ENCODE assay signal across 14 cellular contexts in the genomic region with DNA sequence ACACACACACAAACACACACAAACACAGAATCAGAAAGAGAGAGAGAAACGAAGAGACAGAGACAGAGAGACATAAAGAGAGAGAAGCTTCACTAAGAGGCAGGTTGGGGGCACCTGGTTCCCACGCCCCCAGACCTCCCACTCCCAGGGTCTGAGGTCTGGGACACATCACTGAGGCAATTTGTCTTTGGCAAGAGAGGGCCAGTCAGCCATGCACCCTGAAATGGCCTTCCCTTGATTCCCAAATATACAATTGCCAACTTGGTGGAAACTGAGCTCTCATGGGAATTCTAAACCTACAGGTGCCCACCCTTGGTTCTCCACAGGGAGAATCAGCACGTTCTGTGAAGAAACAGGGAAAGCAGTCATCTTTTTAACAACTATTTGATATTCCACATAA.
"Had no signal": no experiment of that assay in that cellular context is flagged by ENCODE, and none has a peak within 500 bp of the region (broad histone marks: within the 10 kb centered on the region; RNA-seq: fewer than 3 reads in every experiment).

No MANE protein-coding gene starts in this region.

- DNase-seq: activated effector memory CD4-positive, alpha-beta T cell treated with Interleukin-2 at 50 U/mL for 16 hours; activated T-cell treated with anti-CD3 and anti-CD28 coated beads, Interleukin-2, amount 50 U/mL, for 24 hours; midbrain; naive B cell; SJCRH30; stimulated activated CD4-positive, alpha-beta T cell treated with anti-CD3 and anti-CD28 coated beads, Interleukin-15, amount 100 ng/mL, for 24 hours; stimulated activated CD4-positive, alpha-beta T cell treated with anti-CD3 and anti-CD28 coated beads, Interleukin-4, amount 100 ng/mL, for 24 hours; SW 1271; thyroid gland had no signal

- H3K9me3 ChIP-seq: prostate gland, SJCRH30, thyroid gland had no signal

- ATAC-seq: activated CD4-positive, CD25-positive, alpha-beta regulatory T cell treated with anti-CD3 and anti-CD28 coated beads, Interleukin-2, amount 50 U/mL, for 24 hours had no signal

- H3K27ac Mint-ChIP-seq: activated naive CD4-positive, alpha-beta T cell treated with anti-CD3 and anti-CD28 coated beads, Interleukin-2, amount 50 U/mL, for 24 hours; activated T-cell treated with anti-CD3 and anti-CD28 coated beads, Interleukin-2, amount 50 U/mL, for 24 hours; naive B cell; stimulated activated naive CD8-positive, alpha-beta T cell treated with anti-CD3 and anti-CD28 coated beads, Interleukin-15, Interleukin-2, amounts not matched to agents 100 ng/mL and 50 ng/mL, for 24 hours; T-helper 2 cell treated with Interferon-gamma antibody and Interleukin-4, amounts not matched to agents 5 μg/mL and 100 μg/mL, for 36 hours had no signal

- H3K27ac ChIP-seq: SJCRH30, thyroid gland had no signal

- H3K36me3 ChIP-seq: prostate gland, thyroid gland had no signal

- H3K4me1 ChIP-seq: prostate gland had no signal

- H3K36me3 Mint-ChIP-seq: activated naive CD4-positive, alpha-beta T cell treated with anti-CD3 and anti-CD28 coated beads, Interleukin-2, amount 50 U/mL, for 24 hours; naive B cell had no signal

- H3K9me3 Mint-ChIP-seq: activated naive CD4-positive, alpha-beta T cell treated with anti-CD3 and anti-CD28 coated beads, Interleukin-2, amount 50 U/mL, for 24 hours; activated T-cell treated with anti-CD3 and anti-CD28 coated beads, Interleukin-2, amount 50 U/mL, for 24 hours; stimulated activated naive CD8-positive, alpha-beta T cell treated with anti-CD3 and anti-CD28 coated beads, Interleukin-15, Interleukin-2, amounts not matched to agents 100 ng/mL and 50 ng/mL, for 24 hours; T-helper 2 cell treated with Interferon-gamma antibody and Interleukin-4, amounts not matched to agents 5 μg/mL and 100 μg/mL, for 36 hours had no signal

- H3K4me3 Mint-ChIP-seq: activated naive CD4-positive, alpha-beta T cell treated with anti-CD3 and anti-CD28 coated beads, Interleukin-2, amount 50 U/mL, for 24 hours; activated T-cell treated with anti-CD3 and anti-CD28 coated beads, Interleukin-2, amount 50 U/mL, for 24 hours; stimulated activated naive CD8-positive, alpha-beta T cell treated with anti-CD3 and anti-CD28 coated beads, Interleukin-15, Interleukin-2, amounts not matched to agents 100 ng/mL and 50 ng/mL, for 24 hours; T-helper 2 cell treated with Interferon-gamma antibody and Interleukin-4, amounts not matched to agents 5 μg/mL and 100 μg/mL, for 36 hours had no signal

- H3K27me3 ChIP-seq: SJCRH30, thyroid gland had no signal

- H3K4me3 ChIP-seq: prostate gland, SJCRH30, thyroid gland had no signal

- H3K4me1 Mint-ChIP-seq: activated naive CD4-positive, alpha-beta T cell treated with anti-CD3 and anti-CD28 coated beads, Interleukin-2, amount 50 U/mL, for 24 hours; naive B cell had no signal
